In genomic region chr2:46569061-46569560, GRCh38 we compare ENCODE assay signal across 8 cellular contexts. TPM values are rescaled to one million over a fixed set of nuclear protein-coding genes. Genes with fewer than 3 reads are reported as not detected.
DNase-seq lines count a peak whose midpoint lies in the region; ATAC-seq and TF ChIP-seq lines count a peak whose summit lies in the region.

No MANE protein-coding gene starts in this region.

- no peak overlapping the region for H3K4me3 ChIP-seq in vagina

- no peak overlapping the region for H3K27ac Mint-ChIP-seq in activated CD4-positive, alpha-beta memory T cell treated with anti-CD3 and anti-CD28 coated beads for 36 hours

- H3K4me1 ChIP-seq in vagina: peaks cover 67% of the 10 kb centered on the region

- H3K36me3 ChIP-seq in vagina: no peaks in the 10 kb centered on the region

- H3K36me3 Mint-ChIP-seq in activated CD4-positive, alpha-beta memory T cell treated with anti-CD3 and anti-CD28 coated beads for 36 hours: no peaks in the 10 kb centered on the region

- ATAC-seq in GM18511 (IDR thresholded peaks at IDR 0.05; ENCODE audit: unreplicated experiment) (peak; percentile 86), HG02840 (IDR thresholded peaks at IDR 0.05; ENCODE audit: low FRiP score, unreplicated experiment) (peak; percentile 74)

- H3K9me3 ChIP-seq in vagina: no peaks in the 10 kb centered on the region

- peak overlapping the region; percentile 46 for H3K27ac ChIP-seq in vagina

- intact Hi-C loops in vagina (cut with DNase I): no loop called here
- intact Hi-C loops in activated CD4-positive, alpha-beta memory T cell treated with anti-CD3 and anti-CD28 coated beads for 36 hours (cut with micrococcal nuclease): no loop called here

- peak; percentile 79 for DNase-seq in RPMI8226
- DNase-seq in inferior parietal cortex (ENCODE audit: extremely low spot score): peak; percentile 59
- no peak for DNase-seq in vagina (ENCODE audit: extremely low spot score in 2 of 2)
- DNase-seq in NCI-H526 treated with DMSO at 0.1 percent for 48 hours (lab: John Stamatoyannopoulos, UW): no peak
- no peak for DNase-seq in hepatic stellate cell (ENCODE audit: low spot score)
- no peak for DNase-seq in activated CD4-positive, alpha-beta memory T cell treated with anti-CD3 and anti-CD28 coated beads for 36 hours

- no peaks in the 10 kb centered on the region for H3K27me3 Mint-ChIP-seq in activated CD4-positive, alpha-beta memory T cell treated with anti-CD3 and anti-CD28 coated beads for 36 hours

- H3K4me3 Mint-ChIP-seq in activated CD4-positive, alpha-beta memory T cell treated with anti-CD3 and anti-CD28 coated beads for 36 hours: no peak overlapping the region

- H3K9me3 Mint-ChIP-seq in activated CD4-positive, alpha-beta memory T cell treated with anti-CD3 and anti-CD28 coated beads for 36 hours: no peaks in the 10 kb centered on the region

- no peaks in the 10 kb centered on the region for H3K4me1 Mint-ChIP-seq in activated CD4-positive, alpha-beta memory T cell treated with anti-CD3 and anti-CD28 coated beads for 36 hours (ENCODE audit: low read depth)

- TF ChIP-seq CTCF in vagina (IDR thresholded peaks at IDR 0.05): no peak

- TF ChIP-seq POLR2A in vagina (IDR thresholded peaks at IDR 0.05): no peak

- CTCF ChIA-PET in activated CD4-positive, alpha-beta memory T cell treated with anti-CD3 and anti-CD28 coated beads for 36 hours (lab: Charles Lee): interaction anchor here (1.2 to 1.6 kb wide), 3 partner anchors 14 to 34 kb away, joined by 3 to 4 read pairs (median 3); no protein-coding TSS in a partner anchor

- H3K27me3 ChIP-seq in vagina: no peaks in the 10 kb centered on the region

- POLR2A ChIA-PET in activated CD4-positive, alpha-beta memory T cell treated with anti-CD3 and anti-CD28 coated beads for 36 hours (lab: Charles Lee): no interaction called here

RNA-seq across cellular contexts. Expression of gene ATP6V1E2, which starts 26.7 kb away (rescaled TPM):
- total RNA-seq in vagina: 4.2 TPM
- 10 to 100 TPM; 10.5 to 10.8 TPM for total RNA-seq in activated CD4-positive, alpha-beta memory T cell treated with anti-CD3 and anti-CD28 coated beads for 36 hours

RNA-seq across cellular contexts. Expression of gene RHOQ, which starts 26.8 kb away (rescaled TPM):
- 121 TPM for total RNA-seq in vagina
- total RNA-seq in activated CD4-positive, alpha-beta memory T cell treated with anti-CD3 and anti-CD28 coated beads for 36 hours: 10 to 100 TPM; 13.7 to 14.4 TPM

RNA-seq across cellular contexts. Expression of gene PIGF, which starts 47.7 kb away (rescaled TPM):
- 12.3 TPM for total RNA-seq in vagina
- total RNA-seq in activated CD4-positive, alpha-beta memory T cell treated with anti-CD3 and anti-CD28 coated beads for 36 hours: 10 to 100 TPM; 25.7 to 29.9 TPM

RNA-seq across cellular contexts. Expression of gene CRIPT, which starts 47.9 kb away (rescaled TPM):
- 13.0 TPM for total RNA-seq in vagina
- 10 to 100 TPM in 1 of 2 experiments, 1 to 10 TPM in 1; 9.6 to 10.2 TPM for total RNA-seq in activated CD4-positive, alpha-beta memory T cell treated with anti-CD3 and anti-CD28 coated beads for 36 hours

Comparison
In these comparisons a context has a peak if more than half of its experiments do, and no peak if none do; other contexts are left out.
1. DNase-seq: peak in RPMI8226 (single experiment) and inferior parietal cortex (single experiment); none in vagina (0 of 2), NCI-H526 treated with DMSO at 0.1 percent for 48 hours (single experiment), hepatic stellate cell (single experiment) and activated CD4-positive, alpha-beta memory T cell treated with anti-CD3 and anti-CD28 coated beads for 36 hours (single experiment).